Comparison of ENCODE assay signal across 10 cellular contexts in the genomic region with DNA sequence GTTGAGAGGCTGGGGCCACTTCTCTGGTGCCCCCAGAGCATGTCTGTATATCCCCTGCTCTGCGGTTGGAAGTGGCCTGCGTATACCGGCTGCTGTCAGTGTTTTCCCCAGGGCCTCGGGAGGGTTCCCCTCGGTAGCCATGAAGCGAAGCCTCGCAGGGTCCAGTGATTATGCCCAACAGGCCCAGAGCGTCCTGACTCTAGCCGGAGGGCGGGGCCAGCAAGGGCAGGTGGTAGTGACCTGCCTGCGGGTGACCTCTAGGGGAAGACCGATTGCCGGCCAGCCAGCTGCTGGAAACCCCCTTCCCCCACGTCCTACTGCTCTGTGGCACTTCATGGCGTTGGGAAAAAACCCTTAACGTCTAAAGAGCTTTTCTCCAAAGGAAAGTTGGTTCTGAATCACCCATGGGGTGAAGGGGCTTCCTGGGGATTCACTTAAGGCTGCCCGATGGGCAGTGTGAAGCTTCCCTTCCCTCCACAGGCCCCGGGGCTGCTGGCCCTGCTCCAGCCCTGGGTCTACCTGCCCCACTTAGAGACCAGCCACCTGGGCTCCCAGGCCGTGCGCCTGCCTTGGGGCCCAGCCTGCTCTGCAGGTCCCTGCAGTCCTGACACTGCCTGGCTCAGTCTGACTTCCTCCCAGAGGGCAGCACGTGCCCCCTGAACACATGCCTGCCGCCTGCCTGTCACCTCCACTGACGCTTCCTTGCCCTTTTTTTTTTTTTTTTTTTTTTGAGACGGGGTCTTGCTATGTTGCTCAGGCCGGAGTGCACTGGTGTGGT.
DNase-seq lines count a peak whose midpoint lies in the region; ATAC-seq and TF ChIP-seq lines count a peak whose summit lies in the region.
"Had no signal": no experiment of that assay in that cellular context is flagged by ENCODE, and none has a peak within 500 bp of the region (broad histone marks: within the 10 kb centered on the region; RNA-seq: fewer than 3 reads in every experiment).

No MANE protein-coding gene starts in this region.

- peak overlapping the region; percentile 33 for H3K27ac Mint-ChIP-seq in activated T-helper 17 cell treated with anti-CD3 and anti-CD28 coated beads, Interleukin-2, amount 50 U/mL, for 72 hours
- no peak overlapping the region for H3K27ac Mint-ChIP-seq in osteocyte (ENCODE audit: unreplicated experiment)

- H3K4me3 ChIP-seq in BLaER1 = no peak overlapping the region
- H3K4me3 ChIP-seq: prostate gland had no signal

- H3K9ac ChIP-seq in BLaER1 = peak overlapping the region; percentile 53; the same call in 1 of the 2 replicates

- TF ChIP-seq CTCF in osteocyte (IDR thresholded peaks at IDR 0.05) = no peak

- peak; percentile 63 for ATAC-seq in GM18907 (IDR thresholded peaks at IDR 0.05; ENCODE audit: unreplicated experiment)
- peak; percentile 44 for ATAC-seq in HG02870 (IDR thresholded peaks at IDR 0.05; ENCODE audit: unreplicated experiment)
- peak; percentile 49 for ATAC-seq in activated T-helper 17 cell treated with anti-CD3 and anti-CD28 coated beads, Interleukin-2, amount 50 U/mL, for 72 hours (replicated peaks)
- no peak for ATAC-seq in HG02884 (IDR thresholded peaks at IDR 0.05; ENCODE audit: unreplicated experiment)

- H3K4me1 Mint-ChIP-seq in activated T-helper 17 cell treated with anti-CD3 and anti-CD28 coated beads, Interleukin-2, amount 50 U/mL, for 72 hours = peaks cover 19% of the 10 kb centered on the region
- H3K4me1 Mint-ChIP-seq in osteocyte (ENCODE audit: unreplicated experiment) = peaks cover 3% of the 10 kb centered on the region

- H3K4me3 Mint-ChIP-seq in activated T-helper 17 cell treated with anti-CD3 and anti-CD28 coated beads, Interleukin-2, amount 50 U/mL, for 72 hours = peak overlapping the region; percentile 72
- no peak overlapping the region for H3K4me3 Mint-ChIP-seq in osteocyte (ENCODE audit: unreplicated experiment)

- H4K20me1 ChIP-seq in BLaER1 = no peaks in the 10 kb centered on the region

- peaks cover 30% of the 10 kb centered on the region for H3K36me3 Mint-ChIP-seq in activated T-helper 17 cell treated with anti-CD3 and anti-CD28 coated beads, Interleukin-2, amount 50 U/mL, for 72 hours (ENCODE audit: low read depth)
- peaks cover 16% of the 10 kb centered on the region for H3K36me3 Mint-ChIP-seq in osteocyte (ENCODE audit: unreplicated experiment)

- H3K4me1 ChIP-seq in BLaER1 = peaks cover 48% of the 10 kb centered on the region
- H3K4me1 ChIP-seq: prostate gland had no signal

- H3K27me3 Mint-ChIP-seq in activated T-helper 17 cell treated with anti-CD3 and anti-CD28 coated beads, Interleukin-2, amount 50 U/mL, for 72 hours = no peaks in the 10 kb centered on the region
- no peaks in the 10 kb centered on the region for H3K27me3 Mint-ChIP-seq in osteocyte (ENCODE audit: unreplicated experiment)

- H3K9me3 Mint-ChIP-seq in activated T-helper 17 cell treated with anti-CD3 and anti-CD28 coated beads, Interleukin-2, amount 50 U/mL, for 72 hours = no peaks in the 10 kb centered on the region
- no peaks in the 10 kb centered on the region for H3K9me3 Mint-ChIP-seq in osteocyte (ENCODE audit: unreplicated experiment)

- DNase-seq in osteocyte (ENCODE audit: extremely low spot score, unreplicated experiment) (no peak), GM19240 (ENCODE audit: insufficient read length, low spot score) (no peak)
- DNase-seq in activated effector memory CD4-positive, alpha-beta T cell treated with anti-CD3 and anti-CD28 coated beads, Interleukin-2, amount 50 U/mL, for 16 hours = no peak
- DNase-seq: NCI-H446 treated with DMSO at 0.1 percent for 48 hours had no signal

- peaks cover 18% of the 10 kb centered on the region for H3K36me3 ChIP-seq in BLaER1
- H3K36me3 ChIP-seq: prostate gland had no signal

- no peaks in the 10 kb centered on the region for H3K9me3 ChIP-seq in BLaER1
- H3K9me3 ChIP-seq: prostate gland had no signal

- peak overlapping the region; percentile 72 for H3K27ac ChIP-seq in BLaER1

- peak overlapping the region; percentile 91 for H3K4me2 ChIP-seq in BLaER1

- H3K27me3 ChIP-seq in BLaER1 = no peaks in the 10 kb centered on the region
